In the genomic region with DNA sequence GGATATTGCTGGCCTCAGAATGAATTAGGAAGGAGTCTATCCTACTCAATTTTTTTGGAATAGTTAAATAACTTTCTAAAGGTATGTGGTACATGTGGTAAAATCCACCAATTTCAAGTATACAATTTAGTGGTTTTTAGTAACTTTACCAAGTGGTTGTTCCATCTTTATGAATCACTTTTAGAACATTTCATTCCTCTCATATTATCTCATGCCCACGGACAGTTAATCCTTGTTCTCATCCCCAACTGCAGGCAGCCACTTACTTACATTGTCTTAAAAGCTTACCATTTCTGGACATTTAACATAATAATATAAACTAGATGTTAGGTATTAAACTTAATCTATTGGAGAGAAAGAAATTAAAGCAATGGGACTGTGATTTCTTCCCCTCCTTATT, we compare ENCODE assay signal across 17 cellular contexts.
"Had no signal": no experiment of that assay in that cellular context is flagged by ENCODE, and none has a peak within 500 bp of the region (broad histone marks: within the 10 kb centered on the region; RNA-seq: fewer than 3 reads in every experiment).

No MANE protein-coding gene starts in this region.

- H3K4me3 ChIP-seq: adrenal gland, body of pancreas, dorsolateral prefrontal cortex, right lobe of liver, spleen, thyroid gland had no signal

- DNase-seq: activated CD4-positive, alpha-beta T cell treated with anti-CD3 and anti-CD28 coated beads, Interleukin-2, amount 50 U/mL, for 4 hours; activated gamma-delta T cell; adrenal gland; body of pancreas; caudate nucleus; dorsolateral prefrontal cortex; endodermal cell; immature natural killer cell; mesendoderm; natural killer cell; right lobe of liver; spleen; stimulated activated naive B cell treated with anti-CD40 and anti-IgM and Interleukin-4, amounts not matched to agents 10 μg/mL and 1 μg/mL and 100 μg/mL, for 72 hours; SW 1271; T-helper 2 cell; thyroid gland; WERI-Rb-1 had no signal

- ATAC-seq: body of pancreas; natural killer cell; right lobe of liver; stimulated activated naive B cell treated with anti-CD40 and anti-IgM and Interleukin-4, amounts not matched to agents 10 μg/mL and 1 μg/mL and 100 μg/mL, for 72 hours had no signal
